In the genomic region with DNA sequence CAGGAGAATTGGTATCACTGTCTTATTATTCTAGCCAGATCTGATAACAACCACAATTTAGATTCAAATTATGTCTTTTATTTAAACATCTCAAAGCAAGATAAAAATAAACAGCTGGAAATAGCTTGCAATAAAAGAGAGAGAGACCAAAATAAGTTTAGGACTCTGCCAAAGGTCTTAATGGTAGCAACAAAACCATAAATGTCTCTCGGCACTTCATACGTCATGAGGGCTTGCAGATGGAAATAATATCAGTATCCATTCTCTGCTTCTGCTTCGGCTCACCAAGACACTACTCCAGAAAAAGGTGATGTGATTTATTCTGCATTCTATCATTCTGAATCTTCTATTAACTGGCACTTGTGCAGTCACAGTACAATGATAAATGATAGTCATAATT, we compare ENCODE assay signal across 26 cellular contexts. TPM values are rescaled to one million over a fixed set of nuclear protein-coding genes. Genes with fewer than 3 reads are reported as not detected.
"Had no signal": no experiment of that assay in that cellular context is flagged by ENCODE, and none has a peak within 500 bp of the region (broad histone marks: within the 10 kb centered on the region; RNA-seq: fewer than 3 reads in every experiment).

No MANE protein-coding gene starts in this region.

- H3K36me3 Mint-ChIP-seq: activated CD4-positive, alpha-beta memory T cell treated with anti-CD3 and anti-CD28 coated beads for 36 hours; mesothelial cell of epicardium; naive thymus-derived CD8-positive, alpha-beta T cell; stimulated activated effector memory CD8-positive, alpha-beta T cell treated with anti-CD3 and anti-CD28 coated beads, Interleukin-12 subunit alpha, Interleukin-12 subunit beta, amount 100 ng/mL, for 72 hours had no signal

- DNase-seq: activated CD4-positive, alpha-beta memory T cell treated with anti-CD3 and anti-CD28 coated beads for 36 hours; activated CD4-positive, alpha-beta T cell treated with anti-CD3 and anti-CD28 coated beads for 4 hours; activated CD4-positive, CD25-positive, alpha-beta regulatory T cell; activated naive CD4-positive, alpha-beta T cell treated with anti-CD3 and anti-CD28 coated beads, Interleukin-2, amount 50 U/mL, for 16 hours; activated T-cell treated with anti-CD3 and anti-CD28 coated beads, Interleukin-2, amount 50 U/mL, for 48 hours; anterior cingulate cortex; body of pancreas; dermis blood vessel endothelial cell; effector CD8-positive, alpha-beta T cell; foreskin melanocyte; hippocampal formation; kidney glomerular epithelial cell; left lung; naive thymus-derived CD8-positive, alpha-beta T cell; pancreas; psoas muscle; stimulated activated CD4-positive, alpha-beta T cell treated with anti-CD3 and anti-CD28 coated beads, Interleukin-1b, Interleukin-23, amount 100 ng/mL, for 48 hours; stomach; T1000; trophoblast cell had no signal

- H3K27ac Mint-ChIP-seq: activated CD4-positive, alpha-beta memory T cell treated with anti-CD3 and anti-CD28 coated beads for 36 hours; mesothelial cell of epicardium; naive thymus-derived CD8-positive, alpha-beta T cell; stimulated activated effector memory CD8-positive, alpha-beta T cell treated with anti-CD3 and anti-CD28 coated beads, Interleukin-12 subunit alpha, Interleukin-12 subunit beta, amount 100 ng/mL, for 72 hours; T-helper 1 cell treated with Interleukin-12 subunit alpha and Interleukin-12 subunit beta and Interleukin-4 antibody, amounts not matched to agents 30 μg/mL and 1 μg/mL, for 36 hours had no signal

- H3K4me3 Mint-ChIP-seq: activated CD4-positive, alpha-beta memory T cell treated with anti-CD3 and anti-CD28 coated beads for 36 hours; mesothelial cell of epicardium; naive thymus-derived CD8-positive, alpha-beta T cell; stimulated activated effector memory CD8-positive, alpha-beta T cell treated with anti-CD3 and anti-CD28 coated beads, Interleukin-12 subunit alpha, Interleukin-12 subunit beta, amount 100 ng/mL, for 72 hours; T-helper 1 cell treated with Interleukin-12 subunit alpha and Interleukin-12 subunit beta and Interleukin-4 antibody, amounts not matched to agents 30 μg/mL and 1 μg/mL, for 36 hours had no signal

- FAIRE-seq: pancreas had no signal

- H3K4me1 ChIP-seq: body of pancreas, left lung, pancreas had no signal

- H3K4me1 Mint-ChIP-seq: stimulated activated effector memory CD8-positive, alpha-beta T cell treated with anti-CD3 and anti-CD28 coated beads, Interleukin-12 subunit alpha, Interleukin-12 subunit beta, amount 100 ng/mL, for 72 hours had no signal

- H3K36me3 ChIP-seq: left lung, neutrophil, pancreas, right atrium auricular region, stomach had no signal

- H3K27me3 ChIP-seq: body of pancreas, pancreas, right atrium auricular region had no signal

- ATAC-seq: body of pancreas; left lung; naive thymus-derived CD8-positive, alpha-beta T cell; pancreas; psoas muscle; stimulated activated effector memory CD8-positive, alpha-beta T cell treated with anti-CD3 and anti-CD28 coated beads, Interleukin-12 subunit alpha, Interleukin-12 subunit beta, amount 100 ng/mL, for 72 hours had no signal

- H3K9me3 Mint-ChIP-seq: activated CD4-positive, alpha-beta memory T cell treated with anti-CD3 and anti-CD28 coated beads for 36 hours; mesothelial cell of epicardium; naive thymus-derived CD8-positive, alpha-beta T cell; stimulated activated effector memory CD8-positive, alpha-beta T cell treated with anti-CD3 and anti-CD28 coated beads, Interleukin-12 subunit alpha, Interleukin-12 subunit beta, amount 100 ng/mL, for 72 hours; T-helper 1 cell treated with Interleukin-12 subunit alpha and Interleukin-12 subunit beta and Interleukin-4 antibody, amounts not matched to agents 30 μg/mL and 1 μg/mL, for 36 hours had no signal

- H3K9me3 ChIP-seq: body of pancreas, left lung, neutrophil, pancreas, psoas muscle, right atrium auricular region had no signal

- H3K27ac ChIP-seq: body of pancreas, left lung, neutrophil, pancreas, psoas muscle, skin epidermis, stomach had no signal

- H3K4me3 ChIP-seq: body of pancreas, left lung, pancreas, psoas muscle, right atrium auricular region, skin epidermis, stomach had no signal

RNA-seq across cellular contexts. Expression of gene EBF1, which starts 56.2 kb away (rescaled TPM):
- total RNA-seq: activated CD4-positive, alpha-beta memory T cell treated with anti-CD3 and anti-CD28 coated beads for 36 hours had no signal
